ENCODE assay signal across 1 cellular context in genomic region chr20:44404204-44405181, GRCh38.
TF ChIP-seq lines count a peak whose summit lies in the region.

No MANE protein-coding gene starts in this region.

TF ChIP-seq in HepG2, 621 proteins besides CTCF, POLR2A, EP300 and RAD21 (continued from another document and continues in another):
- TF ChIP-seq ATF4 (CRISPR knock-in tag; IDR thresholded peaks at IDR 0.05) (0 out of 4 replicates have a peak, but pooled peaks of 1 of the 2 experiments have one; percentile 3), SAP130 (CRISPR knock-in tag; IDR thresholded peaks at IDR 0.05; ENCODE audit: low read depth) (no peak), NFKBIZ (CRISPR knock-in tag; IDR thresholded peaks at IDR 0.05) (no peak), PRMT3 (CRISPR knock-in tag; IDR thresholded peaks at IDR 0.05; ENCODE audit: borderline replicate concordance, low read depth) (peak; percentile 55; the same call in 1 of the 2 replicates), MAX (IDR thresholded peaks at IDR 0.05) (no peak; the same call in none of the 2 replicates), AKAP8 (CRISPR knock-in tag; IDR thresholded peaks at IDR 0.05) (peak; percentile 93), NFIB (CRISPR knock-in tag; IDR thresholded peaks at IDR 0.05; ENCODE audit: borderline replicate concordance) (no peak), ZNF530 (CRISPR knock-in tag; IDR thresholded peaks at IDR 0.05; ENCODE audit: low read depth) (no peak), AHDC1 (CRISPR knock-in tag; IDR thresholded peaks at IDR 0.05; ENCODE audit: borderline replicate concordance) (no peak), FOXP1 (IDR thresholded peaks at IDR 0.05) (peak; percentile 35; the same call in 1 of the 2 replicates), FOXP1 (CRISPR knock-in tag; IDR thresholded peaks at IDR 0.05) (no peak), ZNF282 (IDR thresholded peaks at IDR 0.05; ENCODE audit: partially characterized antibody) (no peak), E2F1 (CRISPR knock-in tag; IDR thresholded peaks at IDR 0.05) (no peak), ATF7 (IDR thresholded peaks at IDR 0.05) (peak; percentile 39; the same call in 1 of the 2 replicates), ATF7 (CRISPR knock-in tag; IDR thresholded peaks at IDR 0.05) (0 out of 2 replicates have a peak, but pooled peaks have one; percentile 64), UBTF (CRISPR knock-in tag; IDR thresholded peaks at IDR 0.05) (peak; percentile 42; the same call in 1 of the 2 replicates), ZNF329 (CRISPR knock-in tag; IDR thresholded peaks at IDR 0.05; ENCODE audit: low read depth) (0 out of 2 replicates have a peak, but pooled peaks have one; percentile 56), ZKSCAN1 (IDR thresholded peaks at IDR 0.05; ENCODE audit: low read length) (no peak), ZNF326 (CRISPR knock-in tag; IDR thresholded peaks at IDR 0.05; ENCODE audit: borderline replicate concordance) (peak; percentile 95), CHD2 (IDR thresholded peaks at IDR 0.05; ENCODE audit: low read depth, low read length) (no peak), ZNF468 (CRISPR knock-in tag; IDR thresholded peaks at IDR 0.05) (peak; percentile 66; the same call in 1 of the 2 replicates), ZNF768 (CRISPR knock-in tag; IDR thresholded peaks at IDR 0.05) (peak; percentile 43; the same call in 1 of the 2 replicates), MAZ (IDR thresholded peaks at IDR 0.05; ENCODE audit: borderline replicate concordance, low read depth, low read length) (no peak), MAZ (CRISPR knock-in tag; IDR thresholded peaks at IDR 0.05; ENCODE audit: low read depth) (peak; percentile 51; the same call in 1 of the 2 replicates), ZBTB49 (CRISPR knock-in tag; IDR thresholded peaks at IDR 0.05; ENCODE audit: borderline replicate concordance) (no peak), ZFYVE20 (CRISPR knock-in tag; IDR thresholded peaks at IDR 0.05; ENCODE audit: borderline replicate concordance, low read depth) (peak; percentile 78), ZNF574 (CRISPR knock-in tag; IDR thresholded peaks at IDR 0.05) (peak; percentile 24; the same call in 1 of the 2 replicates), ETS1 (CRISPR knock-in tag; IDR thresholded peaks at IDR 0.05) (no peak), ZNF441 (CRISPR knock-in tag; IDR thresholded peaks at IDR 0.05; ENCODE audit: borderline replicate concordance) (peak; percentile 48; the same call in 1 of the 2 replicates), RXRB (CRISPR knock-in tag; IDR thresholded peaks at IDR 0.05; ENCODE audit: borderline replicate concordance) (no peak), ZNF737 (CRISPR knock-in tag; IDR thresholded peaks at IDR 0.05; ENCODE audit: borderline replicate concordance) (peak; percentile 94; the same call in 1 of the 2 replicates), EHMT2 (IDR thresholded peaks at IDR 0.05; ENCODE audit: borderline replicate concordance, low read depth, low read length) (no peak), ZNF556 (CRISPR knock-in tag; IDR thresholded peaks at IDR 0.05; ENCODE audit: borderline replicate concordance) (0 out of 2 replicates have a peak, but pooled peaks have one; percentile 86), SOX6 (IDR thresholded peaks at IDR 0.05) (no peak), SOX6 (CRISPR knock-in tag; IDR thresholded peaks at IDR 0.05) (no peak; the same call in 1 of the 2 replicates), SNAPC5 (CRISPR knock-in tag; IDR thresholded peaks at IDR 0.05; ENCODE audit: borderline replicate concordance) (no peak), ZNF205 (CRISPR knock-in tag; IDR thresholded peaks at IDR 0.05) (no peak), SP4 (CRISPR knock-in tag; IDR thresholded peaks at IDR 0.05) (no peak), ARNT2 (CRISPR knock-in tag; IDR thresholded peaks at IDR 0.05; ENCODE audit: low read depth) (0 out of 2 replicates have a peak, but pooled peaks have one; percentile 14), ZNF777 (CRISPR knock-in tag; IDR thresholded peaks at IDR 0.05) (no peak), ARID2 (CRISPR knock-in tag; IDR thresholded peaks at IDR 0.05; ENCODE audit: borderline replicate concordance) (no peak), PHF21A (CRISPR knock-in tag; IDR thresholded peaks at IDR 0.05) (no peak; the same call in 1 of the 2 replicates), CHD4 (IDR thresholded peaks at IDR 0.05; ENCODE audit: borderline replicate concordance, low read length) (peak; percentile 58; the same call in 1 of the 2 replicates), GLMP (CRISPR knock-in tag; IDR thresholded peaks at IDR 0.05; ENCODE audit: borderline replicate concordance) (peak; percentile 89; the same call in 1 of the 2 replicates), SAFB2 (CRISPR knock-in tag; IDR thresholded peaks at IDR 0.05; ENCODE audit: borderline replicate concordance, low read depth) (no peak), ZNF567 (CRISPR knock-in tag; IDR thresholded peaks at IDR 0.05; ENCODE audit: borderline replicate concordance) (no peak; the same call in 1 of the 2 replicates), ZNF713 (CRISPR knock-in tag; IDR thresholded peaks at IDR 0.05) (no peak), ZNF160 (CRISPR knock-in tag; IDR thresholded peaks at IDR 0.05) (peak; percentile 47)
